24 cellular contexts compared by ENCODE assay signal in the genomic region with DNA sequence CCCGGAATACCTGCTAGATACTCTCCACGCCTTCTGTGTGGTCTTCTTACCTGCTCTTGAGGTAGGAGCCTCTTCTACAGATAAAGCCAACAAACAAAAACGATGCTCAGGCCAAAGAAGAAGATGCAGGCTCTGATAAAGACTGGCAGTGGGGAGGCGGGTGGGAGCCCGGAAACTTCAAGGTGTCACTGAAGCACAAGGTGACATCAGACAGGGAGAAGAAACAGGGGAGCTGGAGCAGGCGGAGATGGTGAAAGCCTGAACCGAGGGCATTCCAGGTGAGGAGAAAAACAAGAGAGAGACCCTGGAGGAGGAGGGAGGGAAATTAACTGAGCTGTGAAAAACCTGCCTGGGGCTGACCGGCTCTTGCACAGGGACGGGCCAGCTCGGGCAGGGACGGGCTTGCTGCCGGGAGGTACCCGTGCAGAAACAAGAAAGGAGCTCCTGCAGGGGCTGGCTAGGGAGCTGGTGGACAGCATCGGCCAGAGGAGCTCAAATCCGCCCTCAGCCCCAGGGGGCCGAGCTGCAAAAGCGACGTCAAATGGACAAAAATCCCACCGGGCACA. TPM values are rescaled to one million over a fixed set of nuclear protein-coding genes. Genes with fewer than 3 reads are reported as not detected.
"Had no signal": no experiment of that assay in that cellular context is flagged by ENCODE, and none has a peak within 500 bp of the region (broad histone marks: within the 10 kb centered on the region; RNA-seq: fewer than 3 reads in every experiment).

No MANE protein-coding gene starts in this region.

- H3K4me3 Mint-ChIP-seq: activated naive CD8-positive, alpha-beta T cell; activated T-cell treated with anti-CD3 and anti-CD28 coated beads, Interleukin-2, amount 50 U/mL, for 4 hours; central memory CD8-positive, alpha-beta T cell had no signal

- H3K27ac Mint-ChIP-seq: activated naive CD8-positive, alpha-beta T cell; activated T-helper 2 cell treated with anti-CD3 and anti-CD28 coated beads, Interferon-gamma antibody, Interleukin-2, Interleukin-4, amounts not matched to agents 10 μg/mL and 5 μg/mL and 100 μg/mL, durations not matched to agents 14 hours and 24 hours and 36 hours had no signal

- DNase-seq: activated CD4-positive, alpha-beta T cell treated with anti-CD3 and anti-CD28 coated beads, Interleukin-2, amount 50 U/mL, for 4 hours; activated CD8-positive, alpha-beta memory T cell treated with anti-CD3 and anti-CD28 coated beads for 24 hours; activated CD8-positive, alpha-beta memory T cell treated with anti-CD3 and anti-CD28 coated beads, Interleukin-2, amount 50 U/mL, for 4 hours; activated naive CD4-positive, alpha-beta T cell; activated T-cell treated with anti-CD3 and anti-CD28 coated beads, Interleukin-2, amount 50 U/mL, for 4 hours; adrenal gland; effector memory CD4-positive, alpha-beta T cell; foreskin melanocyte; kidney glomerular epithelial cell; left ventricle myocardium inferior; occipital lobe; stimulated activated CD4-positive, alpha-beta T cell treated with anti-CD3 and anti-CD28 coated beads, Interleukin-2, amount 100 ng/mL, for 48 hours; stimulated activated CD8-positive, alpha-beta memory T cell treated with anti-CD3 and anti-CD28 coated beads, Interleukin-4, amount 100 ng/mL, for 48 hours; stimulated activated naive CD4-positive, alpha-beta T cell treated with Interleukin-2 at 50 U/mL for 16 hours; T-helper 1 cell; tibial artery; uterus; WERI-Rb-1 had no signal

- H3K4me3 ChIP-seq: adrenal gland, hepatocyte, left ventricle myocardium inferior, tibial artery, uterus had no signal

- H3K27me3 Mint-ChIP-seq: activated naive CD8-positive, alpha-beta T cell; central memory CD8-positive, alpha-beta T cell had no signal

- H3K27ac ChIP-seq: adrenal gland, hepatocyte, left ventricle myocardium inferior, tibial artery, uterus, WERI-Rb-1 had no signal

- H3K36me3 ChIP-seq: adrenal gland, left ventricle myocardium inferior, tibial artery, uterus, WERI-Rb-1 had no signal

- H3K9me3 ChIP-seq: adrenal gland, left ventricle myocardium inferior, tibial artery, uterus had no signal

- H3K27me3 ChIP-seq: adrenal gland, hepatocyte, uterus had no signal

- H3K9me3 Mint-ChIP-seq: activated T-cell treated with anti-CD3 and anti-CD28 coated beads, Interleukin-2, amount 50 U/mL, for 4 hours; activated T-helper 2 cell treated with anti-CD3 and anti-CD28 coated beads, Interferon-gamma antibody, Interleukin-2, Interleukin-4, amounts not matched to agents 10 μg/mL and 5 μg/mL and 100 μg/mL, durations not matched to agents 14 hours and 24 hours and 36 hours; central memory CD8-positive, alpha-beta T cell had no signal

- H3K4me1 ChIP-seq: adrenal gland, left ventricle myocardium inferior, tibial artery, uterus had no signal

- ATAC-seq: activated T-cell treated with anti-CD3 and anti-CD28 coated beads, Interleukin-2, amount 50 U/mL, for 4 hours; esophagus mucosa had no signal

- H3K4me1 Mint-ChIP-seq: central memory CD8-positive, alpha-beta T cell had no signal

RNA-seq across cellular contexts. Expression of a gene that starts 19.0 kb away (rescaled TPM):
- total RNA-seq: myocyte had no signal
